In the genomic region with DNA sequence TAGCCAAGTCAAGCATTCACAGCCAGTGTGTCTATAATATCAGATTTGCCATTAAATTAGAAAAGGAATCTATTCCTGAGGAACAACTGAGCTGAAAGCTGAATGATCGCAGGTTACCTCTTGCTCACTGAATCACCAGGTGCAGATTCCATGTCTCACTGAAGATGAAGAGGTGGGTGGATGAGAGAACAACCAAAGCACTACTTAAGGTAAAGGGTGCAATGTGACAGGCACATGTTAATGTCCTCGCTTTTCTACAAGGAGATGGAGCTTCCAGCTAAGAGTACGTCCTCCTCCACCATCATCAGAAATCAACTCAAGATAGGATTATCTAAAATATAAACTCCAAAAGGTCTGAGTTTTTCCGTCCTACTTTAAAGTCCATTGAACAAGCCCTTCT, we compare ENCODE assay signal across 27 cellular contexts. TPM values are rescaled to one million over a fixed set of nuclear protein-coding genes. Genes with fewer than 3 reads are reported as not detected.
"Had no signal": no experiment of that assay in that cellular context is flagged by ENCODE, and none has a peak within 500 bp of the region (broad histone marks: within the 10 kb centered on the region; RNA-seq: fewer than 3 reads in every experiment).

No MANE protein-coding gene starts in this region.

- H3K36me3 ChIP-seq: esophagus muscularis mucosa, heart left ventricle, left lung, lower lobe of right lung had no signal

- ATAC-seq: foreskin keratinocyte, heart left ventricle, left cardiac atrium, left lung, left ventricle myocardium superior, lower lobe of right lung, mucosa of descending colon had no signal

- H3K9me3 Mint-ChIP-seq: mesothelial cell of epicardium had no signal

- H2AFZ ChIP-seq: hepatocyte had no signal

- H3K36me3 Mint-ChIP-seq: mesothelial cell of epicardium had no signal

- H3K79me2 ChIP-seq: hepatocyte had no signal

- DNase-seq: dermis blood vessel endothelial cell; dorsolateral prefrontal cortex; effector CD4-positive, alpha-beta T cell; effector memory CD4-positive, alpha-beta T cell; foreskin keratinocyte; glutamatergic neuron; heart left ventricle; left cardiac atrium; left lung; left ventricle myocardium superior; lower lobe of right lung; mesenchymal stem cell; mucosa of descending colon; naive B cell had no signal

- H3K4me3 Mint-ChIP-seq: mesothelial cell of epicardium, naive B cell had no signal

- H3K4me2 ChIP-seq: hepatocyte had no signal

- H3K27ac ChIP-seq: coronary artery, dorsolateral prefrontal cortex, esophagus muscularis mucosa, foreskin keratinocyte, heart left ventricle, hepatocyte, left lung, lower lobe of right lung had no signal

- H3K9me3 ChIP-seq: esophagus muscularis mucosa, heart left ventricle, left lung, lower lobe of right lung, mucosa of descending colon had no signal

- H3K27ac Mint-ChIP-seq: mesothelial cell of epicardium, naive B cell had no signal

- H3K4me3 ChIP-seq: coronary artery, esophagus muscularis mucosa, heart left ventricle, hepatocyte, left lung, lower lobe of right lung, mucosa of descending colon had no signal

- FAIRE-seq: colon, endothelial cell of umbilical vein, frontal cortex, islet of Langerhans, keratinocyte had no signal

- H3K4me1 ChIP-seq: foreskin keratinocyte, left lung, lower lobe of right lung had no signal

RNA-seq across cellular contexts. Expression of a gene that starts 4.6 kb away (rescaled TPM):
- total RNA-seq: dermis blood vessel endothelial cell, endothelial cell of umbilical vein, fibroblast of villous mesenchyme, foreskin keratinocyte, glomerular endothelial cell, lung microvascular endothelial cell, myocyte had no signal
- polyA plus RNA-seq: endothelial cell of umbilical vein, foreskin keratinocyte, keratinocyte had no signal
